Comparison of ENCODE assay signal across 7 cellular contexts in genomic region chr5:42366051-42366450, GRCh38.
"Had no signal": no experiment of that assay in that cellular context is flagged by ENCODE, and none has a peak within 500 bp of the region (broad histone marks: within the 10 kb centered on the region; RNA-seq: fewer than 3 reads in every experiment).

No MANE protein-coding gene starts in this region.

- H3K36me3 ChIP-seq: pancreas, stomach had no signal

- H3K27me3 ChIP-seq: pancreas, stomach had no signal

- H3K4me3 ChIP-seq: pancreas, skin epidermis, stomach had no signal

- ATAC-seq: esophagus mucosa, pancreas had no signal

- H3K27ac ChIP-seq: pancreas, skin epidermis, stomach had no signal

- H3K4me1 ChIP-seq: pancreas, stomach had no signal

- DNase-seq: activated CD4-positive, CD25-positive, alpha-beta regulatory T cell; amniotic stem cell; hippocampal formation; pancreas; stomach had no signal

- H3K9me3 ChIP-seq: pancreas, stomach had no signal
